Comparison of ENCODE assay signal across 8 cellular contexts in genomic region chr4:30718889-30719252, GRCh38. TPM values are rescaled to one million over a fixed set of nuclear protein-coding genes. Genes with fewer than 3 reads are reported as not detected.
DNase-seq lines count a peak whose midpoint lies in the region; ATAC-seq and TF ChIP-seq lines count a peak whose summit lies in the region.

No MANE protein-coding gene starts in this region.

- H3K4me3 ChIP-seq in ACC112 (ENCODE audit: low read depth, low read length) (peak overlapping the region; percentile 84), HCT116 (replicated peaks in 1 of 2; ENCODE audit: low read depth in 1 of 2, low read length in 2 of 2) (no peak overlapping the region), cardiac fibroblast (replicated peaks in 1 of 2; ENCODE audit: low read depth in 2 of 2, low read length in 2 of 2) (peak overlapping the region; percentile 61 to 71), mesendoderm (ENCODE audit: low read length) (peak overlapping the region; percentile 91)

- H4K8ac ChIP-seq in mesendoderm (ENCODE audit: low read depth, low read length), result no peak overlapping the region

- TF ChIP-seq CTCF in HCT116 (IDR thresholded peaks at IDR 0.05 in 2 of 3, conservative IDR thresholded peaks at IDR 0.05 in 1 of 3; ENCODE audit: borderline replicate concordance in 1 of 3, insufficient read depth in 1 of 3, low read depth in 2 of 3, low read length in 2 of 3) (no peak), cardiac fibroblast (IDR thresholded peaks at IDR 0.05; ENCODE audit: low read depth, low read length) (peak; percentile 20)

- peak overlapping the region; percentile 90 for H2AFZ ChIP-seq in ACC112 (ENCODE audit: low read length, unreplicated experiment)
- H2AFZ ChIP-seq in HCT116 (ENCODE audit: low read depth, low read length, poor library complexity, severe bottlenecking), result no peak overlapping the region

- no peaks in the 10 kb centered on the region for H3K27me3 ChIP-seq in ACC112 (ENCODE audit: insufficient read depth, low read length)
- no peaks in the 10 kb centered on the region for H3K27me3 ChIP-seq in HCT116 (ENCODE audit: insufficient read depth, low read length)
- no peaks in the 10 kb centered on the region for H3K27me3 ChIP-seq in mesendoderm (ENCODE audit: insufficient read depth, low read length, poor library complexity)

- H3K4ac ChIP-seq in mesendoderm (ENCODE audit: low read depth, low read length), result peak overlapping the region; percentile 26

- H3K18ac ChIP-seq in mesendoderm (ENCODE audit: low read length), result peak overlapping the region; percentile 21

- TF ChIP-seq RAD21 in HCT116 (IDR thresholded peaks at IDR 0.05; ENCODE audit: low read depth), result no peak

- DNase-seq in HCT116 (ENCODE audit: low read depth, low spot score), result no peak
- DNase-seq in cardiac fibroblast (ENCODE audit: low read depth in 2 of 2), result peak; percentile 30 to 33
- peak; percentile 67 for DNase-seq in mesendoderm
- DNase-seq in SK-N-DZ (ENCODE audit: low spot score), result no peak

- H3K9me3 ChIP-seq in HCT116 (ENCODE audit: control insufficient read depth in 1 of 2, insufficient read depth in 1 of 2, low read depth in 1 of 2, low read length in 2 of 2), result peaks cover 10 to 36% of the 10 kb centered on the region in 2 experiments; a peak in 2 of 4 replicates

- ATAC-seq in HCT116, result no peak
- ATAC-seq in GM21528 (IDR thresholded peaks at IDR 0.05; ENCODE audit: low FRiP score, unreplicated experiment), result no peak
- ATAC-seq in GM21367 (IDR thresholded peaks at IDR 0.05; ENCODE audit: unreplicated experiment), result no peak
- ATAC-seq in HG02840 (IDR thresholded peaks at IDR 0.05; ENCODE audit: low FRiP score, unreplicated experiment), result no peak

- no peaks in the 10 kb centered on the region for H4K20me1 ChIP-seq in HCT116 (ENCODE audit: insufficient read depth)

- H3K4me1 ChIP-seq in ACC112 (ENCODE audit: control insufficient read depth, insufficient read depth, low read length, unreplicated experiment) (peaks cover 3% of the 10 kb centered on the region), HCT116 (ENCODE audit: control insufficient read depth in 1 of 2, insufficient read depth in 2 of 2, low read length in 2 of 2) (peaks cover 25 to 36% of the 10 kb centered on the region in 2 experiments), mesendoderm (ENCODE audit: control insufficient read depth, low read depth, low read length) (peaks cover 5% of the 10 kb centered on the region)

- POLR2A ChIA-PET in HCT116 (lab: Charles Lee), result no interaction called here

- H3K27ac ChIP-seq in ACC112 (ENCODE audit: low read depth, low read length), result peak overlapping the region; percentile 45
- H3K27ac ChIP-seq in HCT116 (ENCODE audit: low read depth, low read length), result peak overlapping the region; percentile 86
- peak overlapping the region; percentile 75 for H3K27ac ChIP-seq in mesendoderm (ENCODE audit: low read depth, low read length)

- H3K4me2 ChIP-seq in HCT116 (ENCODE audit: low read length) (no peak overlapping the region), mesendoderm (ENCODE audit: low read length) (peak overlapping the region; percentile 94)

- H3K9ac ChIP-seq in HCT116 (ENCODE audit: low read length) (no peak overlapping the region), mesendoderm (ENCODE audit: low read length) (peak overlapping the region; percentile 92)

- no peak overlapping the region for H2BK15ac ChIP-seq in mesendoderm (replicated peaks; ENCODE audit: low read depth)

- no CpG with 5 or more reads among the region's 12 CpGs for WGBS in mesendoderm (ENCODE audit: extremely low coverage, insufficient coverage, low lambda C conversion rate)

- H3K79me1 ChIP-seq in mesendoderm (ENCODE audit: low read length), result peaks cover 12% of the 10 kb centered on the region

- H3K23ac ChIP-seq in mesendoderm (ENCODE audit: low read length), result no peak overlapping the region

- BruUV-seq in HCT116 (replicated peaks; lab: Mats Ljungman, UMichigan), result no TSS peak

- RAD21 ChIA-PET in HCT116 (lab: Charles Lee; ENCODE audit: low non-redundant PET in 1 of 2, low total read pairs in 2 of 2, uncharacterized antibody in 2 of 2, unreplicated experiment in 2 of 2), result no interaction called here

- H3K36me3 ChIP-seq in ACC112 (ENCODE audit: insufficient read depth, low read length), result no peaks in the 10 kb centered on the region
- H3K36me3 ChIP-seq in HCT116 (ENCODE audit: control insufficient read depth in 1 of 2, insufficient read depth in 2 of 2, low read length in 2 of 2), result 0 out of 4 replicates have a peak, but pooled peaks cover 0 to 4% of the 10 kb centered on the region in 2 experiments
- no peaks in the 10 kb centered on the region for H3K36me3 ChIP-seq in mesendoderm (ENCODE audit: control insufficient read depth, insufficient read depth, low read length)

- no peak for TF ChIP-seq POLR2A in HCT116 (IDR thresholded peaks at IDR 0.05; ENCODE audit: borderline replicate concordance, extremely low read depth, insufficient read depth, insufficient read length)

- H2BK5ac ChIP-seq in mesendoderm (ENCODE audit: low read length), result peak overlapping the region; percentile 23

- H3K56ac ChIP-seq in mesendoderm (ENCODE audit: low read length), result peak overlapping the region; percentile 98

- CTCF ChIA-PET in HCT116 (lab: Charles Lee), result no interaction called here

- no peak overlapping the region for H2BK120ac ChIP-seq in mesendoderm (ENCODE audit: low read depth, low read length)

- no peak overlapping the region for H2AK5ac ChIP-seq in mesendoderm (ENCODE audit: low read length)

- no peaks in the 10 kb centered on the region for H3K9me2 ChIP-seq in HCT116 (ENCODE audit: insufficient read depth)

- H3K79me2 ChIP-seq in ACC112 (ENCODE audit: control insufficient read depth, insufficient read depth, low read length, unreplicated experiment) (peaks cover 19% of the 10 kb centered on the region), HCT116 (ENCODE audit: insufficient read depth, low read length) (peaks cover 15% of the 10 kb centered on the region; the same call in 1 of the 2 replicates), mesendoderm (ENCODE audit: control insufficient read depth, insufficient read depth, low read length) (peaks cover 18% of the 10 kb centered on the region)

- H4K5ac ChIP-seq in mesendoderm (ENCODE audit: low read length), result no peak overlapping the region

- intact Hi-C loops in HCT116 (cut with micrococcal nuclease), result loop anchor here (5.0 to 10.0 kb wide), 6 partner anchors 66 to 956 kb away; no protein-coding TSS in a partner anchor

TF ChIP-seq in HCT116, 20 proteins besides CTCF, POLR2A, EP300 and RAD21 (continues in another document):
- TF ChIP-seq MAX (IDR thresholded peaks at IDR 0.05) (no peak), ATF3 (IDR thresholded peaks at IDR 0.05) (no peak), SP1 (IDR thresholded peaks at IDR 0.05; ENCODE audit: low read depth) (no peak), EZH2phosphoT487 (IDR thresholded peaks at IDR 0.05; ENCODE audit: borderline replicate concordance) (no peak), ZNF274 (IDR thresholded peaks at IDR 0.05; ENCODE audit: low read depth, low read length) (no peak), YY1 (IDR thresholded peaks at IDR 0.05; ENCODE audit: extremely low read depth, insufficient replicate concordance, low read depth, low read length) (no peak), TCF7L2 (IDR thresholded peaks at IDR 0.05; ENCODE audit: borderline replicate concordance, extremely low read depth, insufficient read depth, insufficient read length) (no peak), SRF (IDR thresholded peaks at IDR 0.05; ENCODE audit: low read depth) (no peak), SIN3A (IDR thresholded peaks at IDR 0.05; ENCODE audit: low read depth) (no peak), ZBTB33 (IDR thresholded peaks at IDR 0.05; ENCODE audit: extremely low read depth, insufficient replicate concordance, low read length) (no peak), CEBPB (IDR thresholded peaks at IDR 0.05; ENCODE audit: low read depth) (no peak), ZFX (IDR thresholded peaks at IDR 0.05) (no peak), POLR2AphosphoS5 (IDR thresholded peaks at IDR 0.05; ENCODE audit: low read depth, low read length) (no peak), EGR1 (IDR thresholded peaks at IDR 0.05; ENCODE audit: low read depth) (no peak), ELF1 (IDR thresholded peaks at IDR 0.05; ENCODE audit: borderline replicate concordance, low read depth) (no peak), JUND (IDR thresholded peaks at IDR 0.05) (no peak)

RNA-seq across cellular contexts. Expression of gene PCDH7, which starts 1.3 kb away (rescaled TPM):
- 65.9 TPM for total RNA-seq in HCT116 (2021; ENCODE audit: unreplicated experiment)
- 29.5 and 35.8 TPM in 2 replicates for polyA plus RNA-seq in HCT116 (2012)
- 4.2 TPM for polyA plus RNA-seq in mesendoderm (2013, experiment 1 of 2)
- 3.7 TPM for polyA plus RNA-seq in mesendoderm (2013, experiment 2 of 2)
- polyA plus RNA-seq in SK-N-DZ (2014; cell fraction: cytosol; rRNA removed), result 4.1 and 4.5 TPM in 2 replicates
- 2.9 TPM in 2 replicates for polyA plus RNA-seq in SK-N-DZ (2014; cell fraction: nucleus; rRNA removed)

Comparison
In these comparisons a context has a peak if more than half of its experiments do, and no peak if none do; other contexts are left out.
1. H3K4me3 ChIP-seq: peak in ACC112 (single experiment), cardiac fibroblast (2 of 2) and mesendoderm (single experiment); none in HCT116 (0 of 2).
2. DNase-seq: peak in cardiac fibroblast (2 of 2) and mesendoderm (single experiment); none in HCT116 (single experiment) and SK-N-DZ (single experiment).
3. Peak in every context shown above with its lines, with median percentiles within 50 percentile points of each other: H3K27ac ChIP-seq.